In the genomic region with DNA sequence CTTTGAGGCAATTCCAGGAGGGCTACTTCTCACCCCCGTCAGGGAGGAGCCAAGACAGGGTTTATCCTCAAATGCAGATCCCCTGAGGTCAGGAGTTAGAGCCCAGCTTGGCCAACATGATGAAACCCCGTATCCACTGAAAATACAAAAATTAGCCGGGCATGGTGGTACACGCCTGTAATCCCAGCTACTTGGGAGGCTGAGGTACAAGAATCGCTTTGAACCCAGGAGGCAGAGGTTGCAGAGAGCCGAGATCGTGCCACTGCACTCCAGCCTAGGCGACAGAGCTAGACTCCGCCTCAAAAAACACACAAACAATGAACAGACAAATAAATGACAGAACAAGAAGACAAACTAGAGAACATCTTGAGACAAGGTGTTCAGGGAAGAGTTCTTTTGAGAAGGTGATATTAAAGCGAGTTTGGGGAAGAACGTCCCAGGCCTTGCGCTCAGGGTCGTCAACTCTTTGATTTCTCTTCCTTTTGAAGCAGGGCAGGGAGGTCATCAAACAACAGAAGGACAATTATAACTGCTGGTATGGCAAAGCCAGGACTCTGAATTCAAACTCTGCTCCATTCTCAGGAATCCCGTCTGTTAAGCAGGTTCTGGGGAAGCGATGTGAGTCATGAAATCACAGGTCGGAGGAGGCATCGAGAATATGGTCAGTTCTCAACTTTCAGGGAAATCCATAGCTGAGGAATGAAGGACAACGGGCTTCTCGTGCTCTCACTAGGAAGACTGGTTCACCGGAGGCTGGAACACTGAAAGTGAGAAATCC, we compare ENCODE assay signal across 8 cellular contexts. TPM values are rescaled to one million over a fixed set of nuclear protein-coding genes. Genes with fewer than 3 reads are reported as not detected.
DNase-seq lines count a peak whose midpoint lies in the region; ATAC-seq, FAIRE-seq and TF ChIP-seq lines count a peak whose summit lies in the region.

No MANE protein-coding gene starts in this region.

- H3K23ac ChIP-seq in neuronal stem cell (ENCODE audit: low read depth, low read length, poor library complexity) = no peak overlapping the region

- H3K4me2 ChIP-seq in PC-9 = peak overlapping the region; percentile 93
- peak overlapping the region; percentile 89 for H3K4me2 ChIP-seq in endothelial cell of umbilical vein (ENCODE audit: insufficient read depth, low read length)
- peak overlapping the region; percentile 81 for H3K4me2 ChIP-seq in neuronal stem cell (ENCODE audit: insufficient read depth, low read length, poor library complexity, severe bottlenecking)

- H3K4me3 ChIP-seq in GM12865 (ENCODE audit: low read depth, low read length) = peak overlapping the region; percentile 78
- peak overlapping the region; percentile 71 for H3K4me3 ChIP-seq in PC-9
- peak overlapping the region; percentile 64 to 99 (median 92) for H3K4me3 ChIP-seq in endothelial cell of umbilical vein (replicated peaks in 1 of 3; ENCODE audit: insufficient read depth in 1 of 3, low read depth in 1 of 3, low read length in 3 of 3)
- H3K4me3 ChIP-seq in neuronal stem cell (ENCODE audit: low read length in 2 of 2) = peak overlapping the region; percentile 68 to 85

- peak overlapping the region; percentile 86 for H3K27ac ChIP-seq in PC-9
- H3K27ac ChIP-seq in endothelial cell of umbilical vein (ENCODE audit: insufficient read depth, low read depth, low read length) = peak overlapping the region; percentile 73
- H3K27ac ChIP-seq in neuronal stem cell (replicated peaks; ENCODE audit: low read length) = peak overlapping the region; percentile 78

- H3K79me1 ChIP-seq in neuronal stem cell (ENCODE audit: low read depth, low read length) = no peaks in the 10 kb centered on the region

- no peaks in the 10 kb centered on the region for H3K9me3 ChIP-seq in PC-9 (ENCODE audit: insufficient read depth, low read depth)
- H3K9me3 ChIP-seq in endothelial cell of umbilical vein (replicated peaks; ENCODE audit: control insufficient read depth, insufficient read depth, low read length) = no peaks in the 10 kb centered on the region
- H3K9me3 ChIP-seq in neuronal stem cell (replicated peaks in 1 of 2; ENCODE audit: control insufficient read depth in 2 of 2, insufficient read depth in 1 of 2, low read depth in 1 of 2, low read length in 2 of 2) = no peaks in the 10 kb centered on the region

- DNase-seq in GM12865 (ENCODE audit: low read depth) (no peak), PC-9 (peak in 1 of 2 experiments; percentile 75), endothelial cell of umbilical vein (ENCODE audit: low read depth, low spot score) (no peak), neuronal stem cell (ENCODE audit: low spot score) (no peak), dedifferentiated amniotic fluid mesenchymal stem cell (ENCODE audit: extremely low spot score) (no peak)

- peak overlapping the region; percentile 83 for H3K9ac ChIP-seq in endothelial cell of umbilical vein (replicated peaks; ENCODE audit: extremely low read depth, insufficient read depth, low read length)
- H3K9ac ChIP-seq in neuronal stem cell (ENCODE audit: low read depth, low read length, poor library complexity) = peak overlapping the region; percentile 67

- no peak overlapping the region for H4K91ac ChIP-seq in neuronal stem cell (ENCODE audit: low read depth, low read length, poor library complexity)

- intact Hi-C loops in PC-9 (cut with micrococcal nuclease; ENCODE audit: unreplicated experiment) (loop anchor here (2.0 to 10.0 kb wide), 2 partner anchors 196 to 328 kb away; partner anchors contain the start of genes ACTL10 and C20orf144), endothelial cell of umbilical vein (cut with micrococcal nuclease) (loop anchor here (2.0 to 10.0 kb wide), 3 partner anchors 76 to 328 kb away; partner anchors contain the start of genes ACTL10 and C20orf144)

- peaks cover 27% of the 10 kb centered on the region for H4K20me1 ChIP-seq in PC-9 (ENCODE audit: insufficient read depth)
- H4K20me1 ChIP-seq in endothelial cell of umbilical vein (replicated peaks; ENCODE audit: control insufficient read depth, extremely low read depth, insufficient read depth, low read length) = peaks cover 8% of the 10 kb centered on the region

- POLR2A ChIA-PET in PC-9 (lab: Charles Lee; ENCODE audit: unreplicated experiment) = interaction anchor here (0.5 to 1.3 kb wide), 10 partner anchors 54 to 756 kb away, joined by 3 to 19 read pairs (median 4); partner anchors contain the start of genes ACTL10, EIF2S2 and PXMP4
- POLR2A ChIA-PET in endothelial cell of umbilical vein (lab: Charles Lee) = interaction anchor here (1.3 to 2.1 kb wide), 6 partner anchors 43 to 200 kb away, joined by 3 to 13 read pairs (median 4); partner anchors contain the start of gene EIF2S2

- H2BK5ac ChIP-seq in neuronal stem cell (ENCODE audit: low read length) = no peak overlapping the region

- no peak overlapping the region for H2BK12ac ChIP-seq in neuronal stem cell (ENCODE audit: low read length)

- BruUV-seq in PC-9 (replicated peaks; lab: Mats Ljungman, UMichigan) (TSS peak; percentile 61), endothelial cell of umbilical vein (replicated peaks; lab: Mats Ljungman, UMichigan) (TSS peak; percentile 80)

- TF ChIP-seq POLR2A in endothelial cell of umbilical vein (IDR thresholded peaks at IDR 0.05; ENCODE audit: low read depth, low read length) = no peak

- peak overlapping the region; percentile 1 for H3K18ac ChIP-seq in neuronal stem cell (ENCODE audit: low read length)

- TF ChIP-seq CTCF in GM12865 (IDR thresholded peaks at IDR 0.05; ENCODE audit: insufficient read depth, low read depth, low read length, missing control alignments) = no peak
- TF ChIP-seq CTCF in PC-9 (conservative IDR thresholded peaks at IDR 0.05) = no peak
- TF ChIP-seq CTCF in endothelial cell of umbilical vein (IDR thresholded peaks at IDR 0.05; ENCODE audit: extremely low read depth in 1 of 2, insufficient read depth in 1 of 2, low read depth in 1 of 2, low read length in 2 of 2) = no peak

- CTCF ChIA-PET in PC-9 (lab: Charles Lee) = interaction anchor here (0.6 to 1.1 kb wide), 2 partner anchors 65 to 884 kb away, joined by 4 to 7 read pairs; no protein-coding TSS in a partner anchor
- CTCF ChIA-PET in endothelial cell of umbilical vein (lab: Charles Lee) = interaction anchor here (0.9 to 2.9 kb wide), 8 partner anchors 11 to 129 kb away, joined by 3 to 13 read pairs (median 4); no protein-coding TSS in a partner anchor

- ATAC-seq in HG03565 (IDR thresholded peaks at IDR 0.05; ENCODE audit: unreplicated experiment) (no peak), GM18519 (IDR thresholded peaks at IDR 0.05; ENCODE audit: low FRiP score, unreplicated experiment) (no peak), GM18909 (IDR thresholded peaks at IDR 0.05; ENCODE audit: poor library complexity, unreplicated experiment) (no peak)

- FAIRE-seq in endothelial cell of umbilical vein (lab: Jason Lieb, UNC) = no peak

- dilution Hi-C loops in endothelial cell of umbilical vein (cut with MboI; ENCODE audit: extremely low pct_ligation_motif_present, low sequenced_read_pairs) = no loop called here

- no peak overlapping the region for H4K8ac ChIP-seq in neuronal stem cell (ENCODE audit: low read depth, low read length)

- no peak overlapping the region for H3K4ac ChIP-seq in neuronal stem cell (ENCODE audit: low read length)

- H3K36me3 ChIP-seq in PC-9 (ENCODE audit: low read depth) (no peaks in the 10 kb centered on the region), endothelial cell of umbilical vein (ENCODE audit: control insufficient read depth in 2 of 2, extremely low read depth in 1 of 2, insufficient read depth in 2 of 2, low read length in 2 of 2) (peaks cover 0 to 2% of the 10 kb centered on the region in 2 experiments), neuronal stem cell (replicated peaks in 1 of 2; ENCODE audit: control insufficient read depth in 2 of 2, insufficient read depth in 2 of 2, low read length in 2 of 2) (peaks cover 0 to 13% of the 10 kb centered on the region in 2 donors)

- H2BK120ac ChIP-seq in neuronal stem cell (ENCODE audit: low read depth, low read length) = no peak overlapping the region

- H3K14ac ChIP-seq in neuronal stem cell (ENCODE audit: low read length) = no peak overlapping the region

- H2AFZ ChIP-seq in PC-9 (peak overlapping the region; percentile 77), endothelial cell of umbilical vein (ENCODE audit: low read depth, low read length) (peak overlapping the region; percentile 89), neuronal stem cell (ENCODE audit: low read length) (peak overlapping the region; percentile 80)

- H3K9me1 ChIP-seq in endothelial cell of umbilical vein (replicated peaks; ENCODE audit: control insufficient read depth, extremely low read depth, insufficient read depth, low read length) = no peaks in the 10 kb centered on the region

- H3K4me1 ChIP-seq in PC-9 (replicated peaks; ENCODE audit: insufficient read depth) (peaks cover 28% of the 10 kb centered on the region), endothelial cell of umbilical vein (ENCODE audit: control insufficient read depth, extremely low read depth, insufficient read depth, low read length) (peaks cover 19% of the 10 kb centered on the region), neuronal stem cell (ENCODE audit: control insufficient read depth in 2 of 2, insufficient read depth in 1 of 2, low read depth in 1 of 2, low read length in 2 of 2) (peaks cover 13 to 14% of the 10 kb centered on the region in 2 donors)

- H3K27me3 ChIP-seq in PC-9 (ENCODE audit: insufficient read depth, low read depth) (no peaks in the 10 kb centered on the region), endothelial cell of umbilical vein (ENCODE audit: control insufficient read depth in 2 of 2, insufficient read depth in 2 of 2, low read length in 2 of 2) (no peaks in the 10 kb centered on the region), neuronal stem cell (ENCODE audit: control insufficient read depth in 3 of 3, insufficient read depth in 3 of 3, low read depth in 1 of 3, low read length in 3 of 3) (no peaks in the 10 kb centered on the region)

- H3K9me2 ChIP-seq in PC-9 (ENCODE audit: insufficient read depth) = no peaks in the 10 kb centered on the region

- H2AK5ac ChIP-seq in neuronal stem cell (ENCODE audit: low read depth, low read length) = no peak overlapping the region

- H3K79me2 ChIP-seq in PC-9 (ENCODE audit: low read depth) (peaks cover 55% of the 10 kb centered on the region), endothelial cell of umbilical vein (ENCODE audit: control insufficient read depth, insufficient read depth, low read length) (peaks cover 32% of the 10 kb centered on the region)

- WGBS in neuronal stem cell (ENCODE audit: extremely low coverage in 2 of 2, insufficient read length in 2 of 2, insufficient replicate concordance in 1 of 2), 2 donors = no CpG with 5 or more reads among the region's 20 CpGs

- no peak overlapping the region for H2BK15ac ChIP-seq in neuronal stem cell (ENCODE audit: low read length)

- peaks cover 10% of the 10 kb centered on the region; the same call in 1 of the 2 replicates for H3F3A ChIP-seq in PC-9 (ENCODE audit: insufficient read depth, low read depth)

RNA-seq across cellular contexts. Expression of gene RALY, which starts 1.4 kb away (rescaled TPM):
- total RNA-seq in PC-9 (2021) (214 and 219 TPM in 2 replicates), endothelial cell of umbilical vein (142 and 158 TPM in 2 replicates)
- 146 and 172 TPM in 2 replicates for polyA plus RNA-seq in endothelial cell of umbilical vein
- 110 and 125 TPM in 2 replicates for polyA plus RNA-seq in endothelial cell of umbilical vein (2011; cell fraction: cytosol; rRNA removed)
- 58.1 and 60.4 TPM in 2 replicates for polyA plus RNA-seq in endothelial cell of umbilical vein (2011; cell fraction: nucleus; rRNA removed)
- 124 and 126 TPM in 2 replicates for polyA plus RNA-seq in endothelial cell of umbilical vein (2012)
- 94.1 and 102 TPM in 2 replicates for polyA minus RNA-seq in endothelial cell of umbilical vein
- polyA minus RNA-seq in endothelial cell of umbilical vein (2011; cell fraction: cytosol; rRNA and poly(A)+ RNA removed) = 77.5 TPM
- 57.0 and 67.9 TPM in 2 replicates for polyA minus RNA-seq in endothelial cell of umbilical vein (2011; cell fraction: nucleus; rRNA and poly(A)+ RNA removed)
- polyA plus RNA-seq in neuronal stem cell (2013, experiment 1 of 2) = 147 TPM
- 144 TPM for polyA plus RNA-seq in neuronal stem cell (2013, experiment 2 of 2)
